ENCODE assay signal across 1 cellular context in genomic region chr14:76904740-76905569, GRCh38.
TF ChIP-seq lines count a peak whose summit lies in the region.

No MANE protein-coding gene starts in this region.

TF ChIP-seq in HEK293, 187 proteins besides CTCF, POLR2A, EP300 and RAD21 (continued from another document and continues in another):
- TF ChIP-seq BCL6B (tag by site-specific recombination; IDR thresholded peaks at IDR 0.05) (no peak), ZNF558 (tag by site-specific recombination; IDR thresholded peaks at IDR 0.05) (peak; percentile 50; the same call in 1 of the 2 replicates), ZNF19 (tag by site-specific recombination; IDR thresholded peaks at IDR 0.05; ENCODE audit: low read depth) (no peak), ZNF302 (tag by site-specific recombination; IDR thresholded peaks at IDR 0.05; ENCODE audit: low read depth) (no peak), MYNN (tag by site-specific recombination; IDR thresholded peaks at IDR 0.05; ENCODE audit: borderline replicate concordance) (no peak), TCF7L2 (IDR thresholded peaks at IDR 0.05; ENCODE audit: borderline replicate concordance, low read depth, low read length) (no peak; the same call in 1 of the 2 replicates), ZNF473 (tag by site-specific recombination; IDR thresholded peaks at IDR 0.05) (no peak), ZNF2 (tag by site-specific recombination; IDR thresholded peaks at IDR 0.05) (no peak), ZFP41 (tag by site-specific recombination; IDR thresholded peaks at IDR 0.05; ENCODE audit: borderline replicate concordance) (no peak), ZNF701 (tag by site-specific recombination; IDR thresholded peaks at IDR 0.05) (no peak), ZNF521 (tag by site-specific recombination; IDR thresholded peaks at IDR 0.05) (no peak), KLF1 (tag by site-specific recombination; IDR thresholded peaks at IDR 0.05) (no peak), PATZ1 (tag by site-specific recombination; IDR thresholded peaks at IDR 0.05) (0 out of 2 replicates have a peak, but pooled peaks have one; percentile 39), ZNF248 (tag by site-specific recombination; IDR thresholded peaks at IDR 0.05) (no peak), ZIC2 (tag by site-specific recombination; IDR thresholded peaks at IDR 0.05) (peak; percentile 96), HOXA7 (CRISPR knock-in tag; IDR thresholded peaks at IDR 0.05; ENCODE audit: borderline replicate concordance) (no peak), ZNF280D (tag by site-specific recombination; IDR thresholded peaks at IDR 0.05) (no peak), ZNF239 (tag by site-specific recombination; IDR thresholded peaks at IDR 0.05) (no peak), ZNF560 (tag by site-specific recombination; IDR thresholded peaks at IDR 0.05; ENCODE audit: borderline replicate concordance) (no peak), KLF10 (tag by site-specific recombination; IDR thresholded peaks at IDR 0.05) (peak; percentile 48; the same call in 1 of the 2 replicates), SETDB1 (IDR thresholded peaks at IDR 0.05; ENCODE audit: insufficient read length, low read length) (no peak), ZFHX2 (tag by site-specific recombination; conservative IDR thresholded peaks at IDR 0.05) (peak; percentile 25; the same call in 1 of the 2 replicates), ZNF707 (tag by site-specific recombination; IDR thresholded peaks at IDR 0.05) (no peak), ZSCAN23 (tag by site-specific recombination; IDR thresholded peaks at IDR 0.05) (no peak), ZFP37 (tag by site-specific recombination; IDR thresholded peaks at IDR 0.05) (no peak), ZNF664 (tag by site-specific recombination; IDR thresholded peaks at IDR 0.05) (peak; percentile 43; the same call in 1 of the 2 replicates), ZNF211 (tag by site-specific recombination; IDR thresholded peaks at IDR 0.05; ENCODE audit: low read depth) (no peak), ZNF175 (tag by site-specific recombination; IDR thresholded peaks at IDR 0.05) (no peak), KLF9 (tag by site-specific recombination; IDR thresholded peaks at IDR 0.05; ENCODE audit: low read depth) (no peak), ZNF48 (tag by site-specific recombination; IDR thresholded peaks at IDR 0.05) (no peak), ZNF423 (tag by site-specific recombination; IDR thresholded peaks at IDR 0.05) (no peak), ZNF174 (tag by site-specific recombination; IDR thresholded peaks at IDR 0.05) (no peak), ZNF510 (tag by site-specific recombination; IDR thresholded peaks at IDR 0.05; ENCODE audit: insufficient replicate concordance) (no peak), ZNF580 (tag by site-specific recombination; IDR thresholded peaks at IDR 0.05) (no peak), WT1 (tag by site-specific recombination; IDR thresholded peaks at IDR 0.05) (no peak), HIC1 (tag by site-specific recombination; IDR thresholded peaks at IDR 0.05) (no peak), ZBTB17 (tag by site-specific recombination; IDR thresholded peaks at IDR 0.05) (peak; percentile 95), ZNF704 (tag by site-specific recombination; IDR thresholded peaks at IDR 0.05) (no peak), TSHZ1 (tag by site-specific recombination; IDR thresholded peaks at IDR 0.05; ENCODE audit: borderline replicate concordance) (peak; percentile 66; the same call in 1 of the 2 replicates), ZNF112 (tag by site-specific recombination; IDR thresholded peaks at IDR 0.05) (no peak), ZNF394 (tag by site-specific recombination; IDR thresholded peaks at IDR 0.05; ENCODE audit: borderline replicate concordance) (0 out of 2 replicates have a peak, but pooled peaks have one; percentile 39)
- TF ChIP-seq, protein P1, sequence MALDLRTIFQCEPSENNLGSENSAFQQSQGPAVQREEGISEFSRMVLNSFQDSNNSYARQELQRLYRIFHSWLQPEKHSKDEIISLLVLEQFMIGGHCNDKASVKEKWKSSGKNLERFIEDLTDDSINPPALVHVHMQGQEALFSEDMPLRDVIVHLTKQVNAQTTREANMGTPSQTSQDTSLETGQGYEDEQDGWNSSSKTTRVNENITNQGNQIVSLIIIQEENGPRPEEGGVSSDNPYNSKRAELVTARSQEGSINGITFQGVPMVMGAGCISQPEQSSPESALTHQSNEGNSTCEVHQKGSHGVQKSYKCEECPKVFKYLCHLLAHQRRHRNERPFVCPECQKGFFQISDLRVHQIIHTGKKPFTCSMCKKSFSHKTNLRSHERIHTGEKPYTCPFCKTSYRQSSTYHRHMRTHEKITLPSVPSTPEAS (tag by site-specific recombination; IDR thresholded peaks at IDR 0.05): no peak
- TF ChIP-seq, protein P2, sequence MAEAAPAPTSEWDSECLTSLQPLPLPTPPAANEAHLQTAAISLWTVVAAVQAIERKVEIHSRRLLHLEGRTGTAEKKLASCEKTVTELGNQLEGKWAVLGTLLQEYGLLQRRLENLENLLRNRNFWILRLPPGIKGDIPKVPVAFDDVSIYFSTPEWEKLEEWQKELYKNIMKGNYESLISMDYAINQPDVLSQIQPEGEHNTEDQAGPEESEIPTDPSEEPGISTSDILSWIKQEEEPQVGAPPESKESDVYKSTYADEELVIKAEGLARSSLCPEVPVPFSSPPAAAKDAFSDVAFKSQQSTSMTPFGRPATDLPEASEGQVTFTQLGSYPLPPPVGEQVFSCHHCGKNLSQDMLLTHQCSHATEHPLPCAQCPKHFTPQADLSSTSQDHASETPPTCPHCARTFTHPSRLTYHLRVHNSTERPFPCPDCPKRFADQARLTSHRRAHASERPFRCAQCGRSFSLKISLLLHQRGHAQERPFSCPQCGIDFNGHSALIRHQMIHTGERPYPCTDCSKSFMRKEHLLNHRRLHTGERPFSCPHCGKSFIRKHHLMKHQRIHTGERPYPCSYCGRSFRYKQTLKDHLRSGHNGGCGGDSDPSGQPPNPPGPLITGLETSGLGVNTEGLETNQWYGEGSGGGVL (tag by site-specific recombination; IDR thresholded peaks at IDR 0.05): peak; percentile 44; the same call in 1 of the 2 replicates
- TF ChIP-seq, protein P3, sequence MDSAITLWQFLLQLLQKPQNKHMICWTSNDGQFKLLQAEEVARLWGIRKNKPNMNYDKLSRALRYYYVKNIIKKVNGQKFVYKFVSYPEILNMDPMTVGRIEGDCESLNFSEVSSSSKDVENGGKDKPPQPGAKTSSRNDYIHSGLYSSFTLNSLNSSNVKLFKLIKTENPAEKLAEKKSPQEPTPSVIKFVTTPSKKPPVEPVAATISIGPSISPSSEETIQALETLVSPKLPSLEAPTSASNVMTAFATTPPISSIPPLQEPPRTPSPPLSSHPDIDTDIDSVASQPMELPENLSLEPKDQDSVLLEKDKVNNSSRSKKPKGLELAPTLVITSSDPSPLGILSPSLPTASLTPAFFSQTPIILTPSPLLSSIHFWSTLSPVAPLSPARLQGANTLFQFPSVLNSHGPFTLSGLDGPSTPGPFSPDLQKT (IDR thresholded peaks at IDR 0.05; ENCODE audit: borderline replicate concordance, low read depth, low read length): no peak
